Comparison of ENCODE assay signal across 2 cellular contexts in genomic region chr12:123398177-123398916, GRCh38.
TF ChIP-seq lines count a peak whose summit lies in the region.

No MANE protein-coding gene starts in this region.

TF ChIP-seq in A549, 52 proteins besides CTCF, POLR2A, EP300 and RAD21 (continued from another document):
- no peak for TF ChIP-seq BCL3 (IDR thresholded peaks at IDR 0.05)
- no peak for TF ChIP-seq PBX3 (IDR thresholded peaks at IDR 0.05)
- TF ChIP-seq CHD4 (IDR thresholded peaks at IDR 0.05; ENCODE audit: borderline replicate concordance) = no peak
- no peak for TF ChIP-seq SREBF2 (IDR thresholded peaks at IDR 0.05)
- TF ChIP-seq JUN (IDR thresholded peaks at IDR 0.05) = no peak

TF ChIP-seq in WTC11, 78 proteins besides CTCF, POLR2A, EP300 and RAD21 (continued from another document):
- TF ChIP-seq ATF3 (CRISPR knock-in tag; conservative IDR thresholded peaks at IDR 0.05) (no peak), KAT7 (CRISPR knock-in tag; IDR thresholded peaks at IDR 0.05; ENCODE audit: borderline replicate concordance) (no peak), NFYB (CRISPR knock-in tag; conservative IDR thresholded peaks at IDR 0.05; ENCODE audit: low read depth) (no peak), CBFB (CRISPR knock-in tag; IDR thresholded peaks at IDR 0.05; ENCODE audit: low read depth) (no peak), SMAD4 (CRISPR knock-in tag; IDR thresholded peaks at IDR 0.05) (no peak), ZNF416 (CRISPR knock-in tag; IDR thresholded peaks at IDR 0.05) (no peak)
